1 cellular context compared by ENCODE assay signal in the genomic region with DNA sequence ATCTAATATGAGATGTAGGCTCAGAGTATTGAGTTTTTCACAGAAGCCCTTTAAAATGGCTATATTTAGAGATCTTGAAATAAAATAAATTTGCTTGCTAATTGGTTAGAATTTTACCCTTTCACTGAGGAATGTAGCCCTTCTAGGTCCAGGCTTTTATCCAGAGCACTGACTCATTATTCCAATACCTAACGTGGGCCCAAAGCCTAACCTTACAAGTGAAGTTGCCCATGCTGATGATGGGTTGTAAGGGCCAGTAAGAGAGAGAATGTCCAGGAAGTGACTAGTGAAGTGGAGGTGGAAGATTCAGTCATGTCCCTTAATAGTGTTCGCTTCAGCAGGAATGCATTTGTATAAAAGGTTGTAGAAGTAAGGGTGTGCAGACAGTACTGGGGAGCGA.
TF ChIP-seq lines count a peak whose summit lies in the region.

No MANE protein-coding gene starts in this region.

TF ChIP-seq in HepG2, 621 proteins besides CTCF, POLR2A, EP300 and RAD21 (continued from another document):
- TF ChIP-seq ZBTB44 (CRISPR knock-in tag; IDR thresholded peaks at IDR 0.05) (no peak), GZF1 (CRISPR knock-in tag; IDR thresholded peaks at IDR 0.05) (no peak), ZBTB10 (CRISPR knock-in tag; IDR thresholded peaks at IDR 0.05; ENCODE audit: borderline replicate concordance) (no peak), NCOA2 (CRISPR knock-in tag; IDR thresholded peaks at IDR 0.05) (no peak), ZNF557 (CRISPR knock-in tag; IDR thresholded peaks at IDR 0.05) (no peak), ATF7 (IDR thresholded peaks at IDR 0.05) (no peak), ATF7 (CRISPR knock-in tag; IDR thresholded peaks at IDR 0.05) (no peak), CCAR2 (optimal IDR thresholded peaks at IDR 0.05; ENCODE audit: low read depth, low read length) (no peak), SUZ12 (IDR thresholded peaks at IDR 0.05; ENCODE audit: low read depth, low read length) (no peak), ZNF749 (CRISPR knock-in tag; IDR thresholded peaks at IDR 0.05; ENCODE audit: borderline replicate concordance) (no peak), ZNF382 (CRISPR knock-in tag; IDR thresholded peaks at IDR 0.05; ENCODE audit: borderline replicate concordance) (no peak), ZNF552 (CRISPR knock-in tag; IDR thresholded peaks at IDR 0.05; ENCODE audit: borderline replicate concordance) (no peak), AGO1 (IDR thresholded peaks at IDR 0.05; ENCODE audit: low read depth, low read length, poor library complexity, severe bottlenecking) (no peak), ZNF816 (CRISPR knock-in tag; IDR thresholded peaks at IDR 0.05; ENCODE audit: borderline replicate concordance) (no peak), ZNF136 (CRISPR knock-in tag; IDR thresholded peaks at IDR 0.05; ENCODE audit: low read depth) (no peak)
- TF ChIP-seq, protein P1, sequence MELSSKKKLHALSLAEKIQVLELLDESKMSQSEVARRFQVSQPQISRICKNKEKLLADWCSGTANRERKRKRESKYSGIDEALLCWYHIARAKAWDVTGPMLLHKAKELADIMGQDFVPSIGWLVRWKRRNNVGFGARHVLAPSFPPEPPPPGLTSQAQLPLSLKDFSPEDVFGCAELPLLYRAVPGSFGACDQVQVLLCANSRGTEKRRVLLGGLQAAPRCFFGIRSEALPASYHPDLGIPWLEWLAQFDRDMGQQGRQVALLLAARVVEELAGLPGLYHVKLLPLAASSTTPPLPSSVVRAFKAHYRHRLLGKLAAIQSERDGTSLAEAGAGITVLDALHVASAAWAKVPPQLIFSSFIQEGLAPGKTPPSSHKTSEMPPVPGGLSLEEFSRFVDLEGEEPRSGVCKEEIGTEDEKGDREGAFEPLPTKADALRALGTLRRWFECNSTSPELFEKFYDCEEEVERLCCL (CRISPR knock-in tag; IDR thresholded peaks at IDR 0.05; ENCODE audit: borderline replicate concordance) = no peak
